ENCODE assay signal across 10 cellular contexts in genomic region chr10:31353574-31353973, GRCh38. TPM values are rescaled to one million over a fixed set of nuclear protein-coding genes. Genes with fewer than 3 reads are reported as not detected.
DNase-seq lines count a peak whose midpoint lies in the region; ATAC-seq, FAIRE-seq and TF ChIP-seq lines count a peak whose summit lies in the region.
"Had no signal": no experiment of that assay in that cellular context is flagged by ENCODE, and none has a peak within 500 bp of the region (broad histone marks: within the 10 kb centered on the region; RNA-seq: fewer than 3 reads in every experiment).

No MANE protein-coding gene starts in this region.

- H2AFZ ChIP-seq in neural progenitor cell (replicated peaks): no peak overlapping the region
- H2AFZ ChIP-seq: parathyroid adenoma had no signal

- no peaks in the 10 kb centered on the region for H3K27me3 ChIP-seq in CD4-positive, alpha-beta T cell (ENCODE audit: control insufficient read depth, insufficient read depth, low read length)
- H3K27me3 ChIP-seq in neural progenitor cell: no peaks in the 10 kb centered on the region

- H3K79me2 ChIP-seq in neural progenitor cell (ENCODE audit: low read depth): peaks cover 27% of the 10 kb centered on the region
- H3K79me2 ChIP-seq: parathyroid adenoma had no signal

- H3K9ac ChIP-seq in neural progenitor cell: no peak overlapping the region
- H3K9ac ChIP-seq: parathyroid adenoma had no signal

- no peaks in the 10 kb centered on the region for H3K9me3 Mint-ChIP-seq in CD4-positive, alpha-beta T cell
- H3K9me3 Mint-ChIP-seq in neural progenitor cell: no peaks in the 10 kb centered on the region

- no peak overlapping the region for H3K27ac Mint-ChIP-seq in CD4-positive, alpha-beta T cell
- H3K27ac Mint-ChIP-seq in neural progenitor cell: no peak overlapping the region

- H3K4me1 ChIP-seq in neural progenitor cell: peaks cover 5% of the 10 kb centered on the region
- H3K4me1 ChIP-seq: parathyroid adenoma had no signal

- peak in 1 of 10 experiments; percentile 7 for DNase-seq in CD4-positive, alpha-beta T cell
- peak; percentile 81 for DNase-seq in RCC 7860 (ENCODE audit: low spot score)
- peak; percentile 68 to 78 for DNase-seq in foreskin fibroblast
- DNase-seq in head of caudate nucleus: no peak
- DNase-seq in neural progenitor cell (ENCODE audit: low spot score): no peak
- no peak for DNase-seq in occipital lobe (lab: John Stamatoyannopoulos, UW)

- peaks cover 75% of the 10 kb centered on the region for H3K4me1 Mint-ChIP-seq in CD4-positive, alpha-beta T cell (ENCODE audit: low read depth)
- peaks cover 7% of the 10 kb centered on the region for H3K4me1 Mint-ChIP-seq in neural progenitor cell

- H3K4me3 Mint-ChIP-seq in CD4-positive, alpha-beta T cell: no peak overlapping the region
- H3K4me3 Mint-ChIP-seq in neural progenitor cell: no peak overlapping the region

- intact Hi-C loops in CD4-positive, alpha-beta T cell (cut with DNase I, micrococcal nuclease): loop anchor here in 1 of 2 experiments (2.0 kb wide), 1 partner anchor 31 kb away; no protein-coding TSS in a partner anchor
- intact Hi-C loops in head of caudate nucleus (cut with DNase I): no loop called here

- H3K36me3 Mint-ChIP-seq in CD4-positive, alpha-beta T cell (ENCODE audit: low read depth): peaks cover 5% of the 10 kb centered on the region
- H3K36me3 Mint-ChIP-seq in neural progenitor cell: peaks cover 6% of the 10 kb centered on the region

- POLR2A ChIA-PET in CD4-positive, alpha-beta T cell (lab: Charles Lee): interaction anchor here (1.5 kb wide), 1 partner anchor 32 kb away, joined by 4 read pairs; no protein-coding TSS in a partner anchor

- H3K27ac ChIP-seq in CD4-positive, alpha-beta T cell (ENCODE audit: low read depth, low read length): no peak overlapping the region
- H3K27ac ChIP-seq in neural progenitor cell: no peak overlapping the region
- H3K27ac ChIP-seq: parathyroid adenoma, SK-N-MC had no signal

- H3K4me2 ChIP-seq in neural progenitor cell: no peak overlapping the region

- peak; percentile 79 for ATAC-seq in CD4-positive, alpha-beta T cell (ENCODE audit: poor library complexity)
- ATAC-seq in GM18870 (IDR thresholded peaks at IDR 0.05; ENCODE audit: unreplicated experiment) (peak; percentile 86), HG02981 (IDR thresholded peaks at IDR 0.05; ENCODE audit: unreplicated experiment) (peak; percentile 93)

- H3K4me3 ChIP-seq in foreskin fibroblast (ENCODE audit: low read depth in 1 of 2, low read length in 2 of 2) (no peak overlapping the region), neural progenitor cell (no peak overlapping the region)
- H3K4me3 ChIP-seq: SK-N-MC had no signal

- no peaks in the 10 kb centered on the region for H3K36me3 ChIP-seq in neural progenitor cell

- H4K20me1 ChIP-seq in neural progenitor cell (ENCODE audit: low read depth): peaks cover 33% of the 10 kb centered on the region

- TF ChIP-seq CTCF in CD4-positive, alpha-beta T cell (IDR thresholded peaks at IDR 0.05): peak; percentile 41
- no peak for TF ChIP-seq CTCF in foreskin fibroblast (IDR thresholded peaks at IDR 0.05; ENCODE audit: low read depth, low read length)
- no peak for TF ChIP-seq CTCF in neural progenitor cell (IDR thresholded peaks at IDR 0.05)

- H3F3A ChIP-seq in neural progenitor cell (ENCODE audit: low read depth): no peaks in the 10 kb centered on the region

- no peaks in the 10 kb centered on the region for H3K9me3 ChIP-seq in CD4-positive, alpha-beta T cell (ENCODE audit: control insufficient read depth, low read length)
- no peaks in the 10 kb centered on the region for H3K9me3 ChIP-seq in neural progenitor cell (ENCODE audit: low read depth)

- CTCF ChIA-PET in CD4-positive, alpha-beta T cell (lab: Charles Lee): interaction anchor here (0.6 to 1.5 kb wide), 3 partner anchors 164 to 322 kb away, joined by 3 read pairs; partner anchors contain the start of gene ZNF438

- peak; percentile 96 for FAIRE-seq in RCC 7860 (lab: Jason Lieb, UNC)

- H3K27me3 Mint-ChIP-seq in CD4-positive, alpha-beta T cell: no peaks in the 10 kb centered on the region
- no peaks in the 10 kb centered on the region for H3K27me3 Mint-ChIP-seq in neural progenitor cell (ENCODE audit: insufficient read depth, low read depth)

RNA-seq across cellular contexts. Expression of gene ZEB1, which starts 34.6 kb away (rescaled TPM):
- 100 to 1,000 TPM; 132 to 134 TPM for total RNA-seq in CD4-positive, alpha-beta T cell
- total RNA-seq in neural progenitor cell (ENCODE audit: low replicate concordance) (26.4 and 38.8 TPM in 2 replicates), occipital lobe (76.9 TPM)

Comparison
In these comparisons a context has a peak if more than half of its experiments do, and no peak if none do; other contexts are left out.
1. DNase-seq: peak in RCC 7860 (single experiment) and foreskin fibroblast (2 of 2); none in head of caudate nucleus (0 of 42), neural progenitor cell (single experiment) and occipital lobe (single experiment).
2. Peak in every context shown above with its lines, with median percentiles within 50 percentile points of each other: ATAC-seq.